8 cellular contexts compared by ENCODE assay signal in genomic region chr22:41403532-41404318, GRCh38. TPM values are rescaled to one million over a fixed set of nuclear protein-coding genes. Genes with fewer than 3 reads are reported as not detected.
DNase-seq lines count a peak whose midpoint lies in the region; ATAC-seq and TF ChIP-seq lines count a peak whose summit lies in the region.

No MANE protein-coding gene starts in this region.

- no peak overlapping the region for H3K27ac ChIP-seq in RWPE2 (ENCODE audit: poor library complexity, severe bottlenecking)

- H3K4me1 Mint-ChIP-seq in neural crest cell, result peaks cover 11% of the 10 kb centered on the region

- ATAC-seq in GM19397 (IDR thresholded peaks at IDR 0.05; ENCODE audit: unreplicated experiment) (peak; percentile 85), RWPE2 (ENCODE audit: low read depth) (peak; percentile 94)
- ATAC-seq in stimulated activated naive CD8-positive, alpha-beta T cell treated with anti-CD3 and anti-CD28 coated beads, Interleukin-15, Interleukin-2, amounts not matched to agents 100 U/mL and 50 U/mL, for 24 hours, result peak; percentile 99

- H3K9me3 Mint-ChIP-seq in neural crest cell, result no peaks in the 10 kb centered on the region

- H3K36me3 Mint-ChIP-seq in neural crest cell (ENCODE audit: low read depth), result no peaks in the 10 kb centered on the region

- peak overlapping the region; percentile 13 for H3K27ac Mint-ChIP-seq in neural crest cell (ENCODE audit: unreplicated experiment)

- H3K4me3 Mint-ChIP-seq in neural crest cell, result no peak overlapping the region

- TF ChIP-seq CTCF in RWPE2 (IDR thresholded peaks at IDR 0.05; ENCODE audit: poor library complexity, severe bottlenecking) (peak; percentile 96), neural crest cell (conservative IDR thresholded peaks at IDR 0.05) (peak; percentile 96)

- peaks cover 3% of the 10 kb centered on the region for H3K4me1 ChIP-seq in RWPE2 (ENCODE audit: insufficient read depth, poor library complexity, severe bottlenecking)

- no peaks in the 10 kb centered on the region for H3K36me3 ChIP-seq in RWPE2 (ENCODE audit: low read depth)

- H3K4me3 ChIP-seq in RWPE2 (ENCODE audit: severe bottlenecking), result no peak overlapping the region

- no peaks in the 10 kb centered on the region for H3K27me3 Mint-ChIP-seq in neural crest cell (ENCODE audit: low read depth)

- H3K9me3 ChIP-seq in RWPE2 (ENCODE audit: severe bottlenecking), result no peaks in the 10 kb centered on the region

- DNase-seq in C1 segment of cervical spinal cord (lab: John Stamatoyannopoulos, UW) (peak; percentile 47 to 99 (median 96)), LHCN-M2 (ENCODE audit: low read depth) (peak; percentile 93), RWPE2 (ENCODE audit: low spot score) (peak; percentile 86), fibroblast of peridontal ligament (ENCODE audit: extremely low read depth) (peak; percentile 84), neural crest cell (ENCODE audit: low read depth, low spot score) (peak; percentile 81)
- DNase-seq in activated T-helper 9 cell treated with anti-CD3 and anti-CD28 coated beads, Interleukin-2, amount 50 U/mL, for 16 hours (ENCODE audit: low read depth), result peak; percentile 71
- DNase-seq in stimulated activated naive CD8-positive, alpha-beta T cell treated with anti-CD3 and anti-CD28 coated beads, Interleukin-15, Interleukin-2, amounts not matched to agents 100 U/mL and 50 U/mL, for 24 hours, result peak; percentile 87

- H3K27me3 ChIP-seq in RWPE2 (ENCODE audit: insufficient read depth, poor library complexity, severe bottlenecking), result no peaks in the 10 kb centered on the region

RNA-seq across cellular contexts. Expression of gene TEF, which starts 22.0 kb away (rescaled TPM):
- total RNA-seq in LHCN-M2 (2014; rRNA removed) (1.8 and 3.3 TPM in 2 replicates), neural crest cell (9.3 and 13.6 TPM in 2 replicates)
- polyA plus RNA-seq in LHCN-M2 (2012), result 2.6 TPM

RNA-seq across cellular contexts. Expression of gene TOB2, which starts 42.9 kb away (rescaled TPM):
- total RNA-seq in LHCN-M2 (2014; rRNA removed), result 17.8 and 22.9 TPM in 2 replicates
- 17.6 TPM for polyA plus RNA-seq in LHCN-M2 (2012)
- 47.7 and 50.8 TPM in 2 replicates for total RNA-seq in neural crest cell
